Comparison of ENCODE assay signal across 1 cellular context in genomic region chr9:132768932-132769894, GRCh38.
TF ChIP-seq lines count a peak whose summit lies in the region.

No MANE protein-coding gene starts in this region.

TF ChIP-seq in H1, 55 proteins besides CTCF, POLR2A, EP300 and RAD21 (continued from another document):
- TF ChIP-seq USF2 (IDR thresholded peaks at IDR 0.05; ENCODE audit: low read length) (no peak), SP1 (IDR thresholded peaks at IDR 0.05; ENCODE audit: low read depth, low read length) (0 out of 2 replicates have a peak, but pooled peaks have one; percentile 20)
TF ChIP-seq in H1: peak in this region for 4.
